19 cellular contexts compared by ENCODE assay signal in genomic region chr6:15282334-15282733, GRCh38. TPM values are rescaled to one million over a fixed set of nuclear protein-coding genes. Genes with fewer than 3 reads are reported as not detected.
DNase-seq lines count a peak whose midpoint lies in the region; ATAC-seq and TF ChIP-seq lines count a peak whose summit lies in the region.
"Had no signal": no experiment of that assay in that cellular context is flagged by ENCODE, and none has a peak within 500 bp of the region (broad histone marks: within the 10 kb centered on the region; RNA-seq: fewer than 3 reads in every experiment).

No MANE protein-coding gene starts in this region.

- no peaks in the 10 kb centered on the region for H3K27me3 Mint-ChIP-seq in activated naive CD4-positive, alpha-beta T cell treated with anti-CD3 and anti-CD28 coated beads, Interleukin-2, amount 50 U/mL, for 24 hours
- no peaks in the 10 kb centered on the region for H3K27me3 Mint-ChIP-seq in activated naive CD4-positive, alpha-beta T cell treated with anti-CD3 and anti-CD28 coated beads, Interleukin-2, amount 10 ng/mL, durations not matched to agents 7 days and 5 days
- peaks cover 5% of the 10 kb centered on the region for H3K27me3 Mint-ChIP-seq in glutamatergic neuron (ENCODE audit: unreplicated experiment)
- no peaks in the 10 kb centered on the region for H3K27me3 Mint-ChIP-seq in stimulated activated memory B cell treated with anti-CD40 and anti-IgM and Interleukin-4, amounts not matched to agents 10 μg/mL and 1 μg/mL and 100 μg/mL, for 72 hours

- H3K27ac Mint-ChIP-seq in activated naive CD4-positive, alpha-beta T cell treated with anti-CD3 and anti-CD28 coated beads, Interleukin-2, amount 50 U/mL, for 24 hours, result peak overlapping the region; percentile 57
- H3K27ac Mint-ChIP-seq in activated naive CD4-positive, alpha-beta T cell treated with anti-CD3 and anti-CD28 coated beads, Interleukin-2, amount 10 ng/mL, durations not matched to agents 7 days and 5 days, result no peak overlapping the region
- H3K27ac Mint-ChIP-seq in glutamatergic neuron (ENCODE audit: unreplicated experiment), result peak overlapping the region; percentile 43
- H3K27ac Mint-ChIP-seq in stimulated activated memory B cell treated with anti-CD40 and anti-IgM and Interleukin-4, amounts not matched to agents 10 μg/mL and 1 μg/mL and 100 μg/mL, for 72 hours, result peak overlapping the region; percentile 3

- no peak for DNase-seq in activated naive CD4-positive, alpha-beta T cell treated with anti-CD3 and anti-CD28 coated beads, Interleukin-2, amount 10 ng/mL, durations not matched to agents 7 days and 5 days
- no peak for DNase-seq in glutamatergic neuron
- no peak for DNase-seq in NOMO-1 treated with dmso at 0.1 percent for 144 hours (lab: John Stamatoyannopoulos, UW; ENCODE audit: unreplicated experiment)
- DNase-seq in NCI-H524 treated with DMSO at 0.1 percent for 48 hours (lab: John Stamatoyannopoulos, UW), result no peak
- no peak for DNase-seq in GDM1 (lab: John Stamatoyannopoulos, UW)
- DNase-seq: C1 segment of cervical spinal cord, cerebellar nuclear complex, dorsolateral prefrontal cortex, GOT3, Kasumi-1, kidney, NCI-H187, NCI-H2171 treated with DMSO at 0.1 percent for 48 hours, NCI-H69, sigmoid colon, stomach had no signal

- peaks cover 6% of the 10 kb centered on the region for H3K36me3 Mint-ChIP-seq in activated naive CD4-positive, alpha-beta T cell treated with anti-CD3 and anti-CD28 coated beads, Interleukin-2, amount 50 U/mL, for 24 hours
- H3K36me3 Mint-ChIP-seq in activated naive CD4-positive, alpha-beta T cell treated with anti-CD3 and anti-CD28 coated beads, Interleukin-2, amount 10 ng/mL, durations not matched to agents 7 days and 5 days, result peaks cover 6% of the 10 kb centered on the region
- no peaks in the 10 kb centered on the region for H3K36me3 Mint-ChIP-seq in glutamatergic neuron (ENCODE audit: unreplicated experiment)
- H3K36me3 Mint-ChIP-seq in stimulated activated memory B cell treated with anti-CD40 and anti-IgM and Interleukin-4, amounts not matched to agents 10 μg/mL and 1 μg/mL and 100 μg/mL, for 72 hours, result peaks cover 9% of the 10 kb centered on the region

- H3K4me3 Mint-ChIP-seq in activated naive CD4-positive, alpha-beta T cell treated with anti-CD3 and anti-CD28 coated beads, Interleukin-2, amount 50 U/mL, for 24 hours, result no peak overlapping the region
- no peak overlapping the region for H3K4me3 Mint-ChIP-seq in activated naive CD4-positive, alpha-beta T cell treated with anti-CD3 and anti-CD28 coated beads, Interleukin-2, amount 10 ng/mL, durations not matched to agents 7 days and 5 days
- no peak overlapping the region for H3K4me3 Mint-ChIP-seq in glutamatergic neuron (ENCODE audit: unreplicated experiment)
- no peak overlapping the region for H3K4me3 Mint-ChIP-seq in stimulated activated memory B cell treated with anti-CD40 and anti-IgM and Interleukin-4, amounts not matched to agents 10 μg/mL and 1 μg/mL and 100 μg/mL, for 72 hours

- no peak for TF ChIP-seq CTCF in glutamatergic neuron (IDR thresholded peaks at IDR 0.05; ENCODE audit: partially characterized antibody, unreplicated experiment)

- peaks cover 74% of the 10 kb centered on the region for H3K4me1 Mint-ChIP-seq in activated naive CD4-positive, alpha-beta T cell treated with anti-CD3 and anti-CD28 coated beads, Interleukin-2, amount 50 U/mL, for 24 hours
- peaks cover 45% of the 10 kb centered on the region for H3K4me1 Mint-ChIP-seq in activated naive CD4-positive, alpha-beta T cell treated with anti-CD3 and anti-CD28 coated beads, Interleukin-2, amount 10 ng/mL, durations not matched to agents 7 days and 5 days
- peaks cover 15% of the 10 kb centered on the region for H3K4me1 Mint-ChIP-seq in glutamatergic neuron (ENCODE audit: low read depth, unreplicated experiment)
- peaks cover 72% of the 10 kb centered on the region for H3K4me1 Mint-ChIP-seq in stimulated activated memory B cell treated with anti-CD40 and anti-IgM and Interleukin-4, amounts not matched to agents 10 μg/mL and 1 μg/mL and 100 μg/mL, for 72 hours

- peak; percentile 48 for ATAC-seq in HG03159 (IDR thresholded peaks at IDR 0.05; ENCODE audit: unreplicated experiment)
- ATAC-seq in stimulated activated memory B cell treated with anti-CD40 and anti-IgM and Interleukin-4, amounts not matched to agents 10 μg/mL and 1 μg/mL and 100 μg/mL, for 72 hours, result no peak

- no peaks in the 10 kb centered on the region for H3K9me3 Mint-ChIP-seq in activated naive CD4-positive, alpha-beta T cell treated with anti-CD3 and anti-CD28 coated beads, Interleukin-2, amount 50 U/mL, for 24 hours
- no peaks in the 10 kb centered on the region for H3K9me3 Mint-ChIP-seq in activated naive CD4-positive, alpha-beta T cell treated with anti-CD3 and anti-CD28 coated beads, Interleukin-2, amount 10 ng/mL, durations not matched to agents 7 days and 5 days
- peaks cover 2% of the 10 kb centered on the region for H3K9me3 Mint-ChIP-seq in glutamatergic neuron (ENCODE audit: unreplicated experiment)
- no peaks in the 10 kb centered on the region for H3K9me3 Mint-ChIP-seq in stimulated activated memory B cell treated with anti-CD40 and anti-IgM and Interleukin-4, amounts not matched to agents 10 μg/mL and 1 μg/mL and 100 μg/mL, for 72 hours

- CTCF ChIA-PET in activated naive CD4-positive, alpha-beta T cell treated with anti-CD3 and anti-CD28 coated beads, Interleukin-2, amount 10 ng/mL, durations not matched to agents 7 days and 5 days (lab: Charles Lee), result no interaction called here

RNA-seq across cellular contexts. Expression of gene JARID2, which starts 36.5 kb away (rescaled TPM):
- total RNA-seq in glutamatergic neuron (ENCODE audit: unreplicated experiment), result 83.8 TPM
